1 cellular context compared by ENCODE assay signal in the genomic region with DNA sequence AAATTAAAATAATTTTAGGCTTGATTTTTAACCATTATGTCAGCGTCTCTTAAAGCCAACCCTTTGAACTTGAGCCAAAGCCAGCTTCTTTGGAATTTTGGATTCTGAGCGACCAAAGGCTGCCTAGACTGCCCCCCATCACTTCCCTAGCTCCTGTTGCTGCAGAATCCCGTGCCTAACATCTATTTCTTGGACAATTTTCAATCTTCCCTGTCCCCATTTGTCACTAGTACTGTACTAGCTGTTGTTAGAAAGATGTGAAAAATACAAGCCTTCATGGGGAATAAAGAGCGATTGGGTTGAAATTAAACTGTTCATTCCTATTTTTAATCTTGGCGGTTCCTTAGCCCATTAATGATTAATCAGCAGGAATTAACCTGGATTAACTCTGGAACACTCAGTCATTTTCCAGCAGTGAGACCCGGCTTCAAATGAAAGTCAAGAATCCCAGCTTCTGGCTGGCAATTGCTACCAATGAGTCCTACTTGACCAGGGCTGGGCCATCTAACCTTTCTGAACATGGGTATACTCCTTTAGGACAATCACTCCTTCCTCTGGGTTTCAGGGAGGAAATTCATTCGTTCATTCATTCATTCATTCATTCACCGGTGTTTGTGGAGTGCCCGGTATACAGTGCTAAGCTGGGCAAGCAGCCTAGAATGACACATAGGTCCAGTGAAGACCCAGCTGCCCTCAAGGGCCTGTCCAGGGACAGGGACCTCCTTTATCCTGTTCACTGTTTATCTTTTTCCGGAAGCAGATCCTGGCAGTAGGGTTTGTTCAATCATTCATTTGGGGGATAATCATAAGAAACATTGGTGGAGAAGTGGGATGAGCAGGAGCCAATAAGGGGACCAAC.
TF ChIP-seq lines count a peak whose summit lies in the region.

No MANE protein-coding gene starts in this region.

TF ChIP-seq in GM23338, 12 proteins besides CTCF, POLR2A, EP300 and RAD21 (continued from another document):
- TF ChIP-seq, protein P1, sequence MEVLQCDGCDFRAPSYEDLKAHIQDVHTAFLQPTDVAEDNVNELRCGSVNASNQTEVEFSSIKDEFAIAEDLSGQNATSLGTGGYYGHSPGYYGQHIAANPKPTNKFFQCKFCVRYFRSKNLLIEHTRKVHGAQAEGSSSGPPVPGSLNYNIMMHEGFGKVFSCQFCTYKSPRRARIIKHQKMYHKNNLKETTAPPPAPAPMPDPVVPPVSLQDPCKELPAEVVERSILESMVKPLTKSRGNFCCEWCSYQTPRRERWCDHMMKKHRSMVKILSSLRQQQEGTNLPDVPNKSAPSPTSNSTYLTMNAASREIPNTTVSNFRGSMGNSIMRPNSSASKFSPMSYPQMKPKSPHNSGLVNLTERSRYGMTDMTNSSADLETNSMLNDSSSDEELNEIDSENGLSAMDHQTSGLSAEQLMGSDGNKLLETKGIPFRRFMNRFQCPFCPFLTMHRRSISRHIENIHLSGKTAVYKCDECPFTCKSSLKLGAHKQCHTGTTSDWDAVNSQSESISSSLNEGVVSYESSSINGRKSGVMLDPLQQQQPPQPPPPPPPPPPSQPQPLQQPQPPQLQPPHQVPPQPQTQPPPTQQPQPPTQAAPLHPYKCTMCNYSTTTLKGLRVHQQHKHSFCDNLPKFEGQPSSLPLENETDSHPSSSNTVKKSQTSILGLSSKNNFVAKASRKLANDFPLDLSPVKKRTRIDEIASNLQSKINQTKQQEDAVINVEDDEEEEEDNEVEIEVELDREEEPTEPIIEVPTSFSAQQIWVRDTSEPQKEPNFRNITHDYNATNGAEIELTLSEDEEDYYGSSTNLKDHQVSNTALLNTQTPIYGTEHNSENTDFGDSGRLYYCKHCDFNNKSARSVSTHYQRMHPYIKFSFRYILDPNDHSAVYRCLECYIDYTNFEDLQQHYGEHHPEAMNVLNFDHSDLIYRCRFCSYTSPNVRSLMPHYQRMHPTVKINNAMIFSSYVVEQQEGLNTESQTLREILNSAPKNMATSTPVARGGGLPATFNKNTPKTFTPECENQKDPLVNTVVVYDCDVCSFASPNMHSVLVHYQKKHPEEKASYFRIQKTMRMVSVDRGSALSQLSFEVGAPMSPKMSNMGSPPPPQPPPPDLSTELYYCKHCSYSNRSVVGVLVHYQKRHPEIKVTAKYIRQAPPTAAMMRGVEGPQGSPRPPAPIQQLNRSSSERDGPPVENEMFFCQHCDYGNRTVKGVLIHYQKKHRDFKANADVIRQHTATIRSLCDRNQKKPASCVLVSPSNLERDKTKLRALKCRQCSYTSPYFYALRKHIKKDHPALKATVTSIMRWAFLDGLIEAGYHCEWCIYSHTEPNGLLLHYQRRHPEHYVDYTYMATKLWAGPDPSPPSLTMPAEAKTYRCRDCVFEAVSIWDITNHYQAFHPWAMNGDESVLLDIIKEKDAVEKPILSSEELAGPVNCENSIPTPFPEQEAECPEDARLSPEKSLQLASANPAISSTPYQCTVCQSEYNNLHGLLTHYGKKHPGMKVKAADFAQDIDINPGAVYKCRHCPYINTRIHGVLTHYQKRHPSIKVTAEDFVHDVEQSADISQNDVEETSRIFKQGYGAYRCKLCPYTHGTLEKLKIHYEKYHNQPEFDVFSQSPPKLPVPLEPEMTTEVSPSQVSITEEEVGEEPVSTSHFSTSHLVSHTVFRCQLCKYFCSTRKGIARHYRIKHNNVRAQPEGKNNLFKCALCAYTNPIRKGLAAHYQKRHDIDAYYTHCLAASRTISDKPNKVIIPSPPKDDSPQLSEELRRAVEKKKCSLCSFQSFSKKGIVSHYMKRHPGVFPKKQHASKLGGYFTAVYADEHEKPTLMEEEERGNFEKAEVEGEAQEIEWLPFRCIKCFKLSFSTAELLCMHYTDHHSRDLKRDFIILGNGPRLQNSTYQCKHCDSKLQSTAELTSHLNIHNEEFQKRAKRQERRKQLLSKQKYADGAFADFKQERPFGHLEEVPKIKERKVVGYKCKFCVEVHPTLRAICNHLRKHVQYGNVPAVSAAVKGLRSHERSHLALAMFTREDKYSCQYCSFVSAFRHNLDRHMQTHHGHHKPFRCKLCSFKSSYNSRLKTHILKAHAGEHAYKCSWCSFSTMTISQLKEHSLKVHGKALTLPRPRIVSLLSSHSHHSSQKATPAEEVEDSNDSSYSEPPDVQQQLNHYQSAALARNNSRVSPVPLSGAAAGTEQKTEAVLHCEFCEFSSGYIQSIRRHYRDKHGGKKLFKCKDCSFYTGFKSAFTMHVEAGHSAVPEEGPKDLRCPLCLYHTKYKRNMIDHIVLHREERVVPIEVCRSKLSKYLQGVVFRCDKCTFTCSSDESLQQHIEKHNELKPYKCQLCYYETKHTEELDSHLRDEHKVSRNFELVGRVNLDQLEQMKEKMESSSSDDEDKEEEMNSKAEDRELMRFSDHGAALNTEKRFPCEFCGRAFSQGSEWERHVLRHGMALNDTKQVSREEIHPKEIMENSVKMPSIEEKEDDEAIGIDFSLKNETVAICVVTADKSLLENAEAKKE (CRISPR knock-in tag; IDR thresholded peaks at IDR 0.05): no peak
